1 cellular context compared by ENCODE assay signal in the genomic region with DNA sequence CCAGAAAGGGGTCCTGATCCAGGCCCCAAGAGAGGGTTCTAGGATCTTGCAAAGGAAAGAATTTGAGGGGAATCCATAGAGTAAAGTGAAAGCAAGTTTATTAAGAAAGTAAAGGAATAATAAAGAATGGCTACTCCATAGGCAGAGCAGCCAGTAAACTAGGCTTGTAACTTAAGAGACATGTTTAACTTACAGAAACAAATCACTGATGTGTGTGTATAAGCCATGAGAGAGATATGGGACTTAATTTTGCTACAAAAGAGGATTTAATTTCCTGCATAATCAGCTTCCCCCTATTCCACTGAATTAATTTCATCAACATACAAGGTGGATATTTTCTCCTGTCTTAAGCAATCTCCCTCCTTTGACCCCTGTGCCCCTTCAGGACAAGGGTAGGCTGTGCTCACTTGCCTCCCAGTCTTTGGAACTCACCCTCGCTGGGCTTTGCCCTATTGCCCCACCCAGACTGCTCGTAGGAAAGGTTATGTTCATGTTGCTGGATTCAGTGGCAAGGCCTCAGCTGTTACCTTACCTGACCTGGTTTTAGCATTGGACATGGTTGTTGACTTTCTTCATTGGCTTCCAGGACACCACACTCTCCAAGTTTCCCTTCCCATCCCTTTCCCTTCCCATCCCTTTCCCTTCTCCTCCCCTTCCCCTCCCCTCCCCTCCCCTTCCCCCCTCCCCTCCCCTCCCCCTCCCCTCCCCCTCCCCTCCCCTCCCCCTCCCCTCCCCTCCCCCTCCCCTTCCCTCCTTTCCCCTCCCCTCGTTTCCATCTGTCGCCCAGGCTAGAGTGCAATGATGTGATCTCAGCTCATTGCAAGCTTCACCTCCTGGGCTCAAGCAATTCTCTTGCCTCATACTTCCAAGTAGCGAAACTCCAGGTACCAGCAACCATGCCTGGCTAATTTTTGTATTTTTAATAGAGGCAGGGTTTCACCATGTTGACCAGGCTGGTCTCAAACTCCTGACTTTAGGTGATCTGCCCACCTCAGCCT.
TF ChIP-seq lines count a peak whose summit lies in the region.

No MANE protein-coding gene starts in this region.

TF ChIP-seq in HepG2, 621 proteins besides CTCF, POLR2A, EP300 and RAD21 (continued from another document and continues in another):
- TF ChIP-seq, protein P1, sequence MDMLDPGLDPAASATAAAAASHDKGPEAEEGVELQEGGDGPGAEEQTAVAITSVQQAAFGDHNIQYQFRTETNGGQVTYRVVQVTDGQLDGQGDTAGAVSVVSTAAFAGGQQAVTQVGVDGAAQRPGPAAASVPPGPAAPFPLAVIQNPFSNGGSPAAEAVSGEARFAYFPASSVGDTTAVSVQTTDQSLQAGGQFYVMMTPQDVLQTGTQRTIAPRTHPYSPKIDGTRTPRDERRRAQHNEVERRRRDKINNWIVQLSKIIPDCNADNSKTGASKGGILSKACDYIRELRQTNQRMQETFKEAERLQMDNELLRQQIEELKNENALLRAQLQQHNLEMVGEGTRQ (IDR thresholded peaks at IDR 0.05; ENCODE audit: low read depth, low read length) = no peak
- TF ChIP-seq, protein P1 (CRISPR knock-in tag; IDR thresholded peaks at IDR 0.05; ENCODE audit: borderline replicate concordance) = no peak
- TF ChIP-seq, protein P2, sequence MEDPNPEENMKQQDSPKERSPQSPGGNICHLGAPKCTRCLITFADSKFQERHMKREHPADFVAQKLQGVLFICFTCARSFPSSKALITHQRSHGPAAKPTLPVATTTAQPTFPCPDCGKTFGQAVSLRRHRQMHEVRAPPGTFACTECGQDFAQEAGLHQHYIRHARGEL (CRISPR knock-in tag; IDR thresholded peaks at IDR 0.05) = no peak
- TF ChIP-seq ZNF83 (CRISPR knock-in tag; IDR thresholded peaks at IDR 0.05; ENCODE audit: borderline replicate concordance) (no peak), RFXAP (CRISPR knock-in tag; IDR thresholded peaks at IDR 0.05; ENCODE audit: borderline replicate concordance) (no peak), IKZF1 (IDR thresholded peaks at IDR 0.05) (no peak), NAIF1 (CRISPR knock-in tag; IDR thresholded peaks at IDR 0.05; ENCODE audit: borderline replicate concordance) (no peak), ZFP90 (CRISPR knock-in tag; IDR thresholded peaks at IDR 0.05; ENCODE audit: borderline replicate concordance) (no peak), MAZ (IDR thresholded peaks at IDR 0.05; ENCODE audit: borderline replicate concordance, low read depth, low read length) (peak; percentile 27; the same call in 1 of the 2 replicates), MAZ (CRISPR knock-in tag; IDR thresholded peaks at IDR 0.05; ENCODE audit: low read depth) (no peak), ATF2 (CRISPR knock-in tag; IDR thresholded peaks at IDR 0.05) (no peak), ZFP82 (CRISPR knock-in tag; IDR thresholded peaks at IDR 0.05; ENCODE audit: borderline replicate concordance) (no peak), ZSCAN9 (CRISPR knock-in tag; IDR thresholded peaks at IDR 0.05; ENCODE audit: borderline replicate concordance) (no peak; the same call in 1 of the 2 replicates), ZNF749 (CRISPR knock-in tag; IDR thresholded peaks at IDR 0.05; ENCODE audit: borderline replicate concordance) (no peak), MXD4 (CRISPR knock-in tag; IDR thresholded peaks at IDR 0.05) (no peak), SIN3B (IDR thresholded peaks at IDR 0.05; ENCODE audit: low read length) (no peak), ZNF816 (CRISPR knock-in tag; IDR thresholded peaks at IDR 0.05; ENCODE audit: borderline replicate concordance) (no peak), HNRNPL (IDR thresholded peaks at IDR 0.05; ENCODE audit: low read depth, low read length) (no peak), ZNF704 (CRISPR knock-in tag; IDR thresholded peaks at IDR 0.05; ENCODE audit: borderline replicate concordance) (no peak), SMARCE1 (IDR thresholded peaks at IDR 0.05; ENCODE audit: borderline replicate concordance) (no peak), MED1 (CRISPR knock-in tag; IDR thresholded peaks at IDR 0.05) (peak; percentile 92), GZF1 (CRISPR knock-in tag; IDR thresholded peaks at IDR 0.05) (no peak), ZNF598 (CRISPR knock-in tag; IDR thresholded peaks at IDR 0.05; ENCODE audit: borderline replicate concordance) (no peak), SIX4 (CRISPR knock-in tag; IDR thresholded peaks at IDR 0.05) (no peak), HMGA1 (CRISPR knock-in tag; conservative IDR thresholded peaks at IDR 0.05) (no peak), HMG20B (CRISPR knock-in tag; conservative IDR thresholded peaks at IDR 0.05) (peak; percentile 50; the same call in 1 of the 2 replicates), SIN3A (IDR thresholded peaks at IDR 0.05; ENCODE audit: borderline replicate concordance, low read depth, low read length) (no peak), ZNF546 (CRISPR knock-in tag; conservative IDR thresholded peaks at IDR 0.05) (no peak), CC2D1A (CRISPR knock-in tag; IDR thresholded peaks at IDR 0.05) (no peak), ZNF740 (CRISPR knock-in tag; IDR thresholded peaks at IDR 0.05) (no peak), KLF12 (CRISPR knock-in tag; IDR thresholded peaks at IDR 0.05; ENCODE audit: borderline replicate concordance) (no peak), KLF9 (CRISPR knock-in tag; IDR thresholded peaks at IDR 0.05; ENCODE audit: low read depth) (no peak), SOX6 (IDR thresholded peaks at IDR 0.05) (no peak), SOX6 (CRISPR knock-in tag; IDR thresholded peaks at IDR 0.05) (peak; percentile 65), ZBTB42 (CRISPR knock-in tag; IDR thresholded peaks at IDR 0.05) (no peak)
- TF ChIP-seq, protein P3, sequence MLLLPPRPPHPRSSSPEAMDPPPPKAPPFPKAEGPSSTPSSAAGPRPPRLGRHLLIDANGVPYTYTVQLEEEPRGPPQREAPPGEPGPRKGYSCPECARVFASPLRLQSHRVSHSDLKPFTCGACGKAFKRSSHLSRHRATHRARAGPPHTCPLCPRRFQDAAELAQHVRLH (CRISPR knock-in tag; IDR thresholded peaks at IDR 0.05; ENCODE audit: borderline replicate concordance, low read depth) = peak; percentile 51; the same call in 1 of the 2 replicates
- TF ChIP-seq, protein P4, sequence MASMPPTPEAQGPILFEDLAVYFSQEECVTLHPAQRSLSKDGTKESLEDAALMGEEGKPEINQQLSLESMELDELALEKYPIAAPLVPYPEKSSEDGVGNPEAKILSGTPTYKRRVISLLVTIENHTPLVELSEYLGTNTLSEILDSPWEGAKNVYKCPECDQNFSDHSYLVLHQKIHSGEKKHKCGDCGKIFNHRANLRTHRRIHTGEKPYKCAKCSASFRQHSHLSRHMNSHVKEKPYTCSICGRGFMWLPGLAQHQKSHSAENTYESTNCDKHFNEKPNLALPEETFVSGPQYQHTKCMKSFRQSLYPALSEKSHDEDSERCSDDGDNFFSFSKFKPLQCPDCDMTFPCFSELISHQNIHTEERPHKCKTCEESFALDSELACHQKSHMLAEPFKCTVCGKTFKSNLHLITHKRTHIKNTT (CRISPR knock-in tag; IDR thresholded peaks at IDR 0.05) = no peak
- TF ChIP-seq, protein P5, sequence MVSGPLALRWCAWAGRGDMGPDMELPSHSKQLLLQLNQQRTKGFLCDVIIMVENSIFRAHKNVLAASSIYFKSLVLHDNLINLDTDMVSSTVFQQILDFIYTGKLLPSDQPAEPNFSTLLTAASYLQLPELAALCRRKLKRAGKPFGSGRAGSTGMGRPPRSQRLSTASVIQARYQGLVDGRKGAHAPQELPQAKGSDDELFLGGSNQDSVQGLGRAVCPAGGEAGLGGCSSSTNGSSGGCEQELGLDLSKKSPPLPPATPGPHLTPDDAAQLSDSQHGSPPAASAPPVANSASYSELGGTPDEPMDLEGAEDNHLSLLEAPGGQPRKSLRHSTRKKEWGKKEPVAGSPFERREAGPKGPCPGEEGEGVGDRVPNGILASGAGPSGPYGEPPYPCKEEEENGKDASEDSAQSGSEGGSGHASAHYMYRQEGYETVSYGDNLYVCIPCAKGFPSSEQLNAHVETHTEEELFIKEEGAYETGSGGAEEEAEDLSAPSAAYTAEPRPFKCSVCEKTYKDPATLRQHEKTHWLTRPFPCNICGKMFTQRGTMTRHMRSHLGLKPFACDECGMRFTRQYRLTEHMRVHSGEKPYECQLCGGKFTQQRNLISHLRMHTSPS (CRISPR knock-in tag; IDR thresholded peaks at IDR 0.05; ENCODE audit: low read depth) = no peak
- TF ChIP-seq, protein P6, sequence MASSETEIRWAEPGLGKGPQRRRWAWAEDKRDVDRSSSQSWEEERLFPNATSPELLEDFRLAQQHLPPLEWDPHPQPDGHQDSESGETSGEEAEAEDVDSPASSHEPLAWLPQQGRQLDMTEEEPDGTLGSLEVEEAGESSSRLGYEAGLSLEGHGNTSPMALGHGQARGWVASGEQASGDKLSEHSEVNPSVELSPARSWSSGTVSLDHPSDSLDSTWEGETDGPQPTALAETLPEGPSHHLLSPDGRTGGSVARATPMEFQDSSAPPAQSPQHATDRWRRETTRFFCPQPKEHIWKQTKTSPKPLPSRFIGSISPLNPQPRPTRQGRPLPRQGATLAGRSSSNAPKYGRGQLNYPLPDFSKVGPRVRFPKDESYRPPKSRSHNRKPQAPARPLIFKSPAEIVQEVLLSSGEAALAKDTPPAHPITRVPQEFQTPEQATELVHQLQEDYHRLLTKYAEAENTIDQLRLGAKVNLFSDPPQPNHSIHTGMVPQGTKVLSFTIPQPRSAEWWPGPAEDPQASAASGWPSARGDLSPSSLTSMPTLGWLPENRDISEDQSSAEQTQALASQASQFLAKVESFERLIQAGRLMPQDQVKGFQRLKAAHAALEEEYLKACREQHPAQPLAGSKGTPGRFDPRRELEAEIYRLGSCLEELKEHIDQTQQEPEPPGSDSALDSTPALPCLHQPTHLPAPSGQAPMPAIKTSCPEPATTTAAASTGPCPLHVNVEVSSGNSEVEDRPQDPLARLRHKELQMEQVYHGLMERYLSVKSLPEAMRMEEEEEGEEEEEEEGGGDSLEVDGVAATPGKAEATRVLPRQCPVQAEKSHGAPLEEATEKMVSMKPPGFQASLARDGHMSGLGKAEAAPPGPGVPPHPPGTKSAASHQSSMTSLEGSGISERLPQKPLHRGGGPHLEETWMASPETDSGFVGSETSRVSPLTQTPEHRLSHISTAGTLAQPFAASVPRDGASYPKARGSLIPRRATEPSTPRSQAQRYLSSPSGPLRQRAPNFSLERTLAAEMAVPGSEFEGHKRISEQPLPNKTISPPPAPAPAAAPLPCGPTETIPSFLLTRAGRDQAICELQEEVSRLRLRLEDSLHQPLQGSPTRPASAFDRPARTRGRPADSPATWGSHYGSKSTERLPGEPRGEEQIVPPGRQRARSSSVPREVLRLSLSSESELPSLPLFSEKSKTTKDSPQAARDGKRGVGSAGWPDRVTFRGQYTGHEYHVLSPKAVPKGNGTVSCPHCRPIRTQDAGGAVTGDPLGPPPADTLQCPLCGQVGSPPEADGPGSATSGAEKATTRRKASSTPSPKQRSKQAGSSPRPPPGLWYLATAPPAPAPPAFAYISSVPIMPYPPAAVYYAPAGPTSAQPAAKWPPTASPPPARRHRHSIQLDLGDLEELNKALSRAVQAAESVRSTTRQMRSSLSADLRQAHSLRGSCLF (CRISPR knock-in tag; IDR thresholded peaks at IDR 0.05; ENCODE audit: borderline replicate concordance) = no peak
- TF ChIP-seq, protein P7, sequence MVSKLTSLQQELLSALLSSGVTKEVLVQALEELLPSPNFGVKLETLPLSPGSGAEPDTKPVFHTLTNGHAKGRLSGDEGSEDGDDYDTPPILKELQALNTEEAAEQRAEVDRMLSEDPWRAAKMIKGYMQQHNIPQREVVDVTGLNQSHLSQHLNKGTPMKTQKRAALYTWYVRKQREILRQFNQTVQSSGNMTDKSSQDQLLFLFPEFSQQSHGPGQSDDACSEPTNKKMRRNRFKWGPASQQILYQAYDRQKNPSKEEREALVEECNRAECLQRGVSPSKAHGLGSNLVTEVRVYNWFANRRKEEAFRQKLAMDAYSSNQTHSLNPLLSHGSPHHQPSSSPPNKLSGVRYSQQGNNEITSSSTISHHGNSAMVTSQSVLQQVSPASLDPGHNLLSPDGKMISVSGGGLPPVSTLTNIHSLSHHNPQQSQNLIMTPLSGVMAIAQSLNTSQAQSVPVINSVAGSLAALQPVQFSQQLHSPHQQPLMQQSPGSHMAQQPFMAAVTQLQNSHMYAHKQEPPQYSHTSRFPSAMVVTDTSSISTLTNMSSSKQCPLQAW (CRISPR knock-in tag; IDR thresholded peaks at IDR 0.05) = peak; percentile 24; the same call in 1 of the 2 replicates
